10 cellular contexts compared by ENCODE assay signal in genomic region chr1:31699341-31699891, GRCh38. TPM values are rescaled to one million over a fixed set of nuclear protein-coding genes. Genes with fewer than 3 reads are reported as not detected.
DNase-seq lines count a peak whose midpoint lies in the region; ATAC-seq and TF ChIP-seq lines count a peak whose summit lies in the region.
"Had no signal": no experiment of that assay in that cellular context is flagged by ENCODE, and none has a peak within 500 bp of the region (broad histone marks: within the 10 kb centered on the region; RNA-seq: fewer than 3 reads in every experiment).

No MANE protein-coding gene starts in this region.

- no peaks in the 10 kb centered on the region for H3K36me3 Mint-ChIP-seq in activated CD4-positive, alpha-beta T cell treated with anti-CD3 and anti-CD28 coated beads, Interleukin-2, amount 10 ng/mL, durations not matched to agents 24 days and 14 days (ENCODE audit: low read depth)
- H3K36me3 Mint-ChIP-seq in chondrocyte (ENCODE audit: low read depth), result peaks cover 25% of the 10 kb centered on the region
- no peaks in the 10 kb centered on the region for H3K36me3 Mint-ChIP-seq in stimulated activated memory B cell treated with anti-CD40 and anti-IgM and Interleukin-4, amounts not matched to agents 10 μg/mL and 1 μg/mL and 100 μg/mL, for 72 hours
- H3K36me3 Mint-ChIP-seq in activated naive CD8-positive, alpha-beta T cell treated with anti-CD3 and anti-CD28 coated beads, Interleukin-2, amount 50 U/mL, for 24 hours (ENCODE audit: low read depth), result no peaks in the 10 kb centered on the region

- H3K27ac Mint-ChIP-seq in activated CD4-positive, alpha-beta T cell treated with anti-CD3 and anti-CD28 coated beads, Interleukin-2, amount 10 ng/mL, durations not matched to agents 24 days and 14 days, result no peak overlapping the region
- H3K27ac Mint-ChIP-seq in chondrocyte (ENCODE audit: unreplicated experiment), result peak overlapping the region; percentile 73
- peak overlapping the region; percentile 56 for H3K27ac Mint-ChIP-seq in stimulated activated memory B cell treated with anti-CD40 and anti-IgM and Interleukin-4, amounts not matched to agents 10 μg/mL and 1 μg/mL and 100 μg/mL, for 72 hours
- H3K27ac Mint-ChIP-seq in activated naive CD8-positive, alpha-beta T cell treated with anti-CD3 and anti-CD28 coated beads, Interleukin-2, amount 50 U/mL, for 24 hours, result no peak overlapping the region

- no peaks in the 10 kb centered on the region for H3K9me3 Mint-ChIP-seq in activated CD4-positive, alpha-beta T cell treated with anti-CD3 and anti-CD28 coated beads, Interleukin-2, amount 10 ng/mL, durations not matched to agents 24 days and 14 days
- no peaks in the 10 kb centered on the region for H3K9me3 Mint-ChIP-seq in chondrocyte (ENCODE audit: low read depth)
- H3K9me3 Mint-ChIP-seq in stimulated activated memory B cell treated with anti-CD40 and anti-IgM and Interleukin-4, amounts not matched to agents 10 μg/mL and 1 μg/mL and 100 μg/mL, for 72 hours, result no peaks in the 10 kb centered on the region
- H3K9me3 Mint-ChIP-seq in activated naive CD8-positive, alpha-beta T cell treated with anti-CD3 and anti-CD28 coated beads, Interleukin-2, amount 50 U/mL, for 24 hours, result no peaks in the 10 kb centered on the region

- H3K4me3 Mint-ChIP-seq in activated CD4-positive, alpha-beta T cell treated with anti-CD3 and anti-CD28 coated beads, Interleukin-2, amount 10 ng/mL, durations not matched to agents 24 days and 14 days, result no peak overlapping the region
- H3K4me3 Mint-ChIP-seq in chondrocyte (ENCODE audit: unreplicated experiment), result no peak overlapping the region
- H3K4me3 Mint-ChIP-seq in stimulated activated memory B cell treated with anti-CD40 and anti-IgM and Interleukin-4, amounts not matched to agents 10 μg/mL and 1 μg/mL and 100 μg/mL, for 72 hours, result no peak overlapping the region
- no peak overlapping the region for H3K4me3 Mint-ChIP-seq in activated naive CD8-positive, alpha-beta T cell treated with anti-CD3 and anti-CD28 coated beads, Interleukin-2, amount 50 U/mL, for 24 hours

- peaks cover 10% of the 10 kb centered on the region for H3K4me1 Mint-ChIP-seq in activated CD4-positive, alpha-beta T cell treated with anti-CD3 and anti-CD28 coated beads, Interleukin-2, amount 10 ng/mL, durations not matched to agents 24 days and 14 days
- H3K4me1 Mint-ChIP-seq in chondrocyte (ENCODE audit: low read depth), result peaks cover 63% of the 10 kb centered on the region
- peaks cover 42% of the 10 kb centered on the region for H3K4me1 Mint-ChIP-seq in stimulated activated memory B cell treated with anti-CD40 and anti-IgM and Interleukin-4, amounts not matched to agents 10 μg/mL and 1 μg/mL and 100 μg/mL, for 72 hours
- H3K4me1 Mint-ChIP-seq in activated naive CD8-positive, alpha-beta T cell treated with anti-CD3 and anti-CD28 coated beads, Interleukin-2, amount 50 U/mL, for 24 hours, result peaks cover 18% of the 10 kb centered on the region

- peak; percentile 67 for ATAC-seq in stimulated activated memory B cell treated with anti-CD40 and anti-IgM and Interleukin-4, amounts not matched to agents 10 μg/mL and 1 μg/mL and 100 μg/mL, for 72 hours
- ATAC-seq in HG02840 (IDR thresholded peaks at IDR 0.05; ENCODE audit: low FRiP score, unreplicated experiment), result no peak
- ATAC-seq in activated naive CD8-positive, alpha-beta T cell treated with anti-CD3 and anti-CD28 coated beads, Interleukin-2, amount 50 U/mL, for 24 hours, result no peak
- no peak for ATAC-seq in GM19324 (IDR thresholded peaks at IDR 0.05; ENCODE audit: low FRiP score, unreplicated experiment)

- peak; percentile 72 for DNase-seq in activated CD4-positive, alpha-beta T cell treated with anti-CD3 and anti-CD28 coated beads, Interleukin-2, amount 10 ng/mL, durations not matched to agents 24 days and 14 days
- no peak for DNase-seq in activated CD4-positive, alpha-beta T cell treated with anti-CD3 and anti-CD28 coated beads, Interleukin-2, amount 50 U/mL, for 4 hours
- DNase-seq in NCI-H69 (lab: John Stamatoyannopoulos, UW) (peak; percentile 15), chondrocyte (ENCODE audit: low spot score) (no peak)
- DNase-seq in activated naive CD8-positive, alpha-beta T cell treated with anti-CD3 and anti-CD28 coated beads, Interleukin-2, amount 50 U/mL, for 24 hours, result no peak
- DNase-seq: KG1, NCI-H446 treated with DMSO at 0.1 percent for 48 hours had no signal

- peaks cover 22% of the 10 kb centered on the region for H3K27me3 Mint-ChIP-seq in activated CD4-positive, alpha-beta T cell treated with anti-CD3 and anti-CD28 coated beads, Interleukin-2, amount 10 ng/mL, durations not matched to agents 24 days and 14 days
- no peaks in the 10 kb centered on the region for H3K27me3 Mint-ChIP-seq in chondrocyte (ENCODE audit: low read depth)
- peaks cover 8% of the 10 kb centered on the region for H3K27me3 Mint-ChIP-seq in stimulated activated memory B cell treated with anti-CD40 and anti-IgM and Interleukin-4, amounts not matched to agents 10 μg/mL and 1 μg/mL and 100 μg/mL, for 72 hours
- H3K27me3 Mint-ChIP-seq in activated naive CD8-positive, alpha-beta T cell treated with anti-CD3 and anti-CD28 coated beads, Interleukin-2, amount 50 U/mL, for 24 hours, result peaks cover 10% of the 10 kb centered on the region

- intact Hi-C loops in activated CD4-positive, alpha-beta T cell treated with anti-CD3 and anti-CD28 coated beads, Interleukin-2, amount 10 ng/mL, durations not matched to agents 24 days and 14 days (cut with micrococcal nuclease), result no loop called here

- no peak for TF ChIP-seq CTCF in chondrocyte (IDR thresholded peaks at IDR 0.05)

RNA-seq across cellular contexts. Expression of gene COL16A1, which starts 4.4 kb away (rescaled TPM):
- total RNA-seq in activated CD4-positive, alpha-beta T cell treated with anti-CD3 and anti-CD28 coated beads, Interleukin-2, amount 10 ng/mL, durations not matched to agents 24 days and 14 days, result not detected in 2 replicates
- 230 to 272 TPM (median 262 TPM) in 3 replicates for total RNA-seq in chondrocyte

RNA-seq across cellular contexts. Expression of gene PEF1, which starts 54.7 kb away (rescaled TPM):
- total RNA-seq in activated CD4-positive, alpha-beta T cell treated with anti-CD3 and anti-CD28 coated beads, Interleukin-2, amount 10 ng/mL, durations not matched to agents 24 days and 14 days, result 64.0 and 64.4 TPM in 2 replicates
- total RNA-seq in chondrocyte, result 48.6 to 53.0 TPM (median 52.0 TPM) in 3 replicates

Comparison
In these comparisons a context has a peak if more than half of its experiments do, and no peak if none do; other contexts are left out.
1. DNase-seq: peak in activated CD4-positive, alpha-beta T cell treated with anti-CD3 and anti-CD28 coated beads, Interleukin-2, amount 10 ng/mL, durations not matched to agents 24 days and 14 days (single experiment) and NCI-H69 (single experiment); none in activated CD4-positive, alpha-beta T cell treated with anti-CD3 and anti-CD28 coated beads, Interleukin-2, amount 50 U/mL, for 4 hours (0 of 2), chondrocyte (single experiment) and activated naive CD8-positive, alpha-beta T cell treated with anti-CD3 and anti-CD28 coated beads, Interleukin-2, amount 50 U/mL, for 24 hours (single experiment).
2. H3K27ac Mint-ChIP-seq: peak in chondrocyte (single experiment) and stimulated activated memory B cell treated with anti-CD40 and anti-IgM and Interleukin-4, amounts not matched to agents 10 μg/mL and 1 μg/mL and 100 μg/mL, for 72 hours (single experiment); none in activated CD4-positive, alpha-beta T cell treated with anti-CD3 and anti-CD28 coated beads, Interleukin-2, amount 10 ng/mL, durations not matched to agents 24 days and 14 days (single experiment) and activated naive CD8-positive, alpha-beta T cell treated with anti-CD3 and anti-CD28 coated beads, Interleukin-2, amount 50 U/mL, for 24 hours (single experiment).
3. RNA of gene COL16A1, which starts 4.4 kb away (total RNA-seq): 230 to 272 TPM in chondrocyte; not detected in activated CD4-positive, alpha-beta T cell treated with anti-CD3 and anti-CD28 coated beads, Interleukin-2, amount 10 ng/mL, durations not matched to agents 24 days and 14 days; every median in the first group is over 100 times any median in the second.